1 cellular context compared by ENCODE assay signal in the genomic region with DNA sequence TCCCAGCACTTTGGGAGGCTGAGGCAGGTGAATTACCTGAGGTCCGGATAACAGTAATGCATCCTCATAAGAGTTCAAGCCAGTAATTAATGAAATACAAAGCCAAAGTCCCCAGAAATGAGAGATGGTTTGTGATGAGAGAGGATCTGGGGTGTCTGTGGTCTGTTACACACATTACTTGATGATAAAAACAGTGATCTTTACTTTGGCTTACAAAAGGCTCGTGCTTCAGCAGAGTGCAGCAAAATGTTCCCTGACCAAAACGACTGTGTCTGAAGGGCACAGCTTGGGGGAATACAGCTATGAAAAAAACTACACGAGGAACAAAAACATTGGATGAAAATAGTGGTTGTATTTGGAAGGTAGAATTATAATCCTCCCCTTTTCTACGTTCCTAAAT.
TF ChIP-seq lines count a peak whose summit lies in the region.

No MANE protein-coding gene starts in this region.

TF ChIP-seq in A549, 52 proteins besides CTCF, POLR2A, EP300 and RAD21 (continued from another document):
- TF ChIP-seq, protein P1, sequence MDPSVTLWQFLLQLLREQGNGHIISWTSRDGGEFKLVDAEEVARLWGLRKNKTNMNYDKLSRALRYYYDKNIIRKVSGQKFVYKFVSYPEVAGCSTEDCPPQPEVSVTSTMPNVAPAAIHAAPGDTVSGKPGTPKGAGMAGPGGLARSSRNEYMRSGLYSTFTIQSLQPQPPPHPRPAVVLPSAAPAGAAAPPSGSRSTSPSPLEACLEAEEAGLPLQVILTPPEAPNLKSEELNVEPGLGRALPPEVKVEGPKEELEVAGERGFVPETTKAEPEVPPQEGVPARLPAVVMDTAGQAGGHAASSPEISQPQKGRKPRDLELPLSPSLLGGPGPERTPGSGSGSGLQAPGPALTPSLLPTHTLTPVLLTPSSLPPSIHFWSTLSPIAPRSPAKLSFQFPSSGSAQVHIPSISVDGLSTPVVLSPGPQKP (IDR thresholded peaks at IDR 0.05; ENCODE audit: low read depth, low read length): no peak
- TF ChIP-seq RFX5 (IDR thresholded peaks at IDR 0.05) (no peak), ZNF302 (CRISPR knock-in tag; IDR thresholded peaks at IDR 0.05) (no peak), KDM5A (IDR thresholded peaks at IDR 0.05) (no peak)
